In the genomic region with DNA sequence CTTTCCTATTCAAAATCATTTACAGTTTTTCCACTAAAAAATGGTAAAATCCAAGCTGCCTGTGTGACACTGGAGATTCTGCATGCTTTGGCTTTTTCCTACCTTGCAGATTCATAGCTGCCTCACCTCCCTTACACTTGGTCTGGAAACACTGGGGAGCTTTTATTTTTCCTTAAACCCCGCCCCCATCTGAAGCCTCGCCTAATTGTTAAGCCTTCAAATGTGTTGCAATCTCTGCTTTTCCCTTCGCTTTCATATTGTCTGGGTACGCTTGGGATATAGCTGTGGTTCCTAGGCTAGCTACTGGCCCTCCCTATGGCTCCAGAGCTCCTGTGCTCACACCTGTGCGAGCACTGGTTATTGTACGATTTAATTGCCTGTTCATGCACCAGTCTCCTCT, we compare ENCODE assay signal across 19 cellular contexts.
DNase-seq lines count a peak whose midpoint lies in the region; ATAC-seq, FAIRE-seq and TF ChIP-seq lines count a peak whose summit lies in the region.
"Had no signal": no experiment of that assay in that cellular context is flagged by ENCODE, and none has a peak within 500 bp of the region (broad histone marks: within the 10 kb centered on the region; RNA-seq: fewer than 3 reads in every experiment).

No MANE protein-coding gene starts in this region.

- no peak overlapping the region for H2BK5ac ChIP-seq in H1 (ENCODE audit: low read depth, low read length)

- intact Hi-C loops in Caco-2 (cut with micrococcal nuclease; ENCODE audit: unreplicated experiment), result no loop called here

- DNase-seq in Caco-2 (no peak), H1 (ENCODE audit: low read depth in 1 of 2, low spot score in 2 of 2) (no peak), neural progenitor cell (ENCODE audit: low spot score) (no peak), type B pancreatic cell (ENCODE audit: extremely low spot score, unreplicated experiment) (no peak), NCI-H226 (no peak)
- DNase-seq in activated naive CD8-positive, alpha-beta T cell treated with anti-CD3 and anti-CD28 coated beads, Interleukin-2, amount 50 U/mL, for 24 hours, result no peak
- DNase-seq in activated naive CD8-positive, alpha-beta T cell treated with anti-CD3 and anti-CD28 coated beads for 36 hours, result no peak
- DNase-seq: AML-193; CD4-positive, alpha-beta T cell; DMS153; DMS79; GDM1; GOT3 had no signal

- H3K4me2 ChIP-seq in H1 (ENCODE audit: insufficient read depth in 1 of 2, low read depth in 2 of 2, low read length in 2 of 2) (no peak overlapping the region), neural progenitor cell (no peak overlapping the region)
- H3K4me2 ChIP-seq: A549 had no signal

- no peak overlapping the region for H4K8ac ChIP-seq in H1 (ENCODE audit: extremely low read depth, insufficient read depth, low read length)

- H3K14ac ChIP-seq in H1 (ENCODE audit: insufficient read length), result no peak overlapping the region

- no peak for FAIRE-seq in H1 (lab: Jason Lieb, UNC)
- FAIRE-seq: A549, HepG2 had no signal

- no peak overlapping the region for H2AK5ac ChIP-seq in H1 (ENCODE audit: low read depth, low read length)

- H2AFZ ChIP-seq in H1 (ENCODE audit: low read length) (peak overlapping the region; percentile 93; the same call in 1 of the 2 replicates), neural progenitor cell (replicated peaks) (peak overlapping the region; percentile 35)

- no peak overlapping the region for H3K4me3 ChIP-seq in Caco-2 (ENCODE audit: low read depth, low read length)
- no peak overlapping the region for H3K4me3 ChIP-seq in H1 (ENCODE audit: extremely low read depth in 1 of 4, insufficient read depth in 2 of 4, low read depth in 3 of 4, low read length in 4 of 4)
- no peak overlapping the region for H3K4me3 ChIP-seq in neural progenitor cell
- H3K4me3 ChIP-seq: A549, HAP-1 had no signal

- H3K4me1 ChIP-seq in Caco-2, result 0 out of 2 replicates have a peak, but pooled peaks cover 4% of the 10 kb centered on the region
- H3K4me1 ChIP-seq in H1 (replicated peaks in 1 of 4; ENCODE audit: control insufficient read depth in 3 of 4, insufficient read depth in 4 of 4, low read length in 3 of 4), result no peaks in the 10 kb centered on the region
- peaks cover 4% of the 10 kb centered on the region for H3K4me1 ChIP-seq in neural progenitor cell
- H3K4me1 ChIP-seq: A549, HAP-1 had no signal

- peak overlapping the region; percentile 24 for H3K4me3 Mint-ChIP-seq in Caco-2 (ENCODE audit: unreplicated experiment)
- H3K4me3 Mint-ChIP-seq in neural progenitor cell, result no peak overlapping the region
- peak overlapping the region; percentile 85 for H3K4me3 Mint-ChIP-seq in type B pancreatic cell
- H3K4me3 Mint-ChIP-seq in activated naive CD8-positive, alpha-beta T cell treated with anti-CD3 and anti-CD28 coated beads, Interleukin-2, amount 50 U/mL, for 24 hours, result no peak overlapping the region
- no peak overlapping the region for H3K4me3 Mint-ChIP-seq in activated naive CD8-positive, alpha-beta T cell treated with anti-CD3 and anti-CD28 coated beads for 36 hours
- H3K4me3 Mint-ChIP-seq: CD4-positive, alpha-beta T cell; IgD-negative memory B cell had no signal

- WGBS in H1 (ENCODE audit: extremely low coverage in 1 of 2, insufficient coverage in 1 of 2, insufficient read length in 1 of 2, insufficient replicate concordance in 2 of 2, low coverage in 1 of 2, low lambda C conversion rate in 2 of 2, missing lambda C conversion rate in 1 of 2), 2 experiments, result 93% methylated on average over 6 of the region's 6 CpGs; no CpG with 5 or more reads in 1 of the 2 experiments

- no peak overlapping the region for H2BK120ac ChIP-seq in H1 (replicated peaks; ENCODE audit: low read depth, low read length)

- no peak overlapping the region for H3K18ac ChIP-seq in H1 (ENCODE audit: extremely low read depth, low read length)

- TF ChIP-seq RAD21 in H1 (IDR thresholded peaks at IDR 0.05 in 1 of 2, conservative IDR thresholded peaks at IDR 0.05 in 1 of 2; ENCODE audit: low read depth in 2 of 2, low read length in 2 of 2), result no peak

- H3K23me2 ChIP-seq in H1 (ENCODE audit: low read depth, low read length), result no peaks in the 10 kb centered on the region

- H3K27ac ChIP-seq in H1 (ENCODE audit: low read depth, low read length) (no peak overlapping the region), neural progenitor cell (no peak overlapping the region)
- H3K27ac ChIP-seq: 22Rv1, A549, C4-2B had no signal

- no peak overlapping the region for H4K91ac ChIP-seq in H1 (replicated peaks; ENCODE audit: insufficient read length, low read length)

- BruUV-seq in Caco-2 (replicated peaks; lab: Mats Ljungman, UMichigan), result no TSS peak

- H3K27ac Mint-ChIP-seq in Caco-2 (ENCODE audit: unreplicated experiment) (no peak overlapping the region), neural progenitor cell (no peak overlapping the region), type B pancreatic cell (peak overlapping the region; percentile 60)
- H3K27ac Mint-ChIP-seq in activated naive CD8-positive, alpha-beta T cell treated with anti-CD3 and anti-CD28 coated beads, Interleukin-2, amount 50 U/mL, for 24 hours, result no peak overlapping the region
- no peak overlapping the region for H3K27ac Mint-ChIP-seq in activated naive CD8-positive, alpha-beta T cell treated with anti-CD3 and anti-CD28 coated beads for 36 hours
- H3K27ac Mint-ChIP-seq: CD4-positive, alpha-beta T cell; IgD-negative memory B cell had no signal

- H3K79me1 ChIP-seq in H1 (ENCODE audit: low read depth, low read length), result no peaks in the 10 kb centered on the region

- no peaks in the 10 kb centered on the region for H3F3A ChIP-seq in neural progenitor cell (ENCODE audit: low read depth)

- H3K4ac ChIP-seq in H1 (replicated peaks; ENCODE audit: insufficient read length, low read depth, low read length), result no peak overlapping the region

- POLR2A ChIA-PET in Caco-2 (lab: Charles Lee) (no interaction called here), H1 (lab: Charles Lee; ENCODE audit: partially characterized antibody) (no interaction called here)

- CTCF ChIA-PET in Caco-2 (lab: Charles Lee), result no interaction called here
- CTCF ChIA-PET in H1 (lab: Charles Lee; ENCODE audit: partially characterized antibody), result interaction anchor here (1.1 kb wide), 1 partner anchor 9 kb away, joined by 3 read pairs; no protein-coding TSS in a partner anchor

- TF ChIP-seq POLR2A in H1 (IDR thresholded peaks at IDR 0.05; ENCODE audit: control extremely low read depth in 1 of 2, low read depth in 2 of 2, low read length in 2 of 2), result no peak

- no peaks in the 10 kb centered on the region for H3K36me3 ChIP-seq in Caco-2 (ENCODE audit: control insufficient read depth, insufficient read depth, low read length)
- no peaks in the 10 kb centered on the region for H3K36me3 ChIP-seq in H1 (ENCODE audit: control insufficient read depth in 2 of 4, insufficient read depth in 4 of 4, low read length in 3 of 4)
- no peaks in the 10 kb centered on the region for H3K36me3 ChIP-seq in neural progenitor cell
- H3K36me3 ChIP-seq: HAP-1 had no signal

- H3K36me3 Mint-ChIP-seq in Caco-2 (ENCODE audit: insufficient read depth, unreplicated experiment), result no peaks in the 10 kb centered on the region
- no peaks in the 10 kb centered on the region for H3K36me3 Mint-ChIP-seq in neural progenitor cell
- H3K36me3 Mint-ChIP-seq in type B pancreatic cell, result no peaks in the 10 kb centered on the region
- no peaks in the 10 kb centered on the region for H3K36me3 Mint-ChIP-seq in activated naive CD8-positive, alpha-beta T cell treated with anti-CD3 and anti-CD28 coated beads, Interleukin-2, amount 50 U/mL, for 24 hours (ENCODE audit: low read depth)
- no peaks in the 10 kb centered on the region for H3K36me3 Mint-ChIP-seq in activated naive CD8-positive, alpha-beta T cell treated with anti-CD3 and anti-CD28 coated beads for 36 hours
- H3K36me3 Mint-ChIP-seq: IgD-negative memory B cell had no signal

- H3K9ac ChIP-seq in H1 (replicated peaks in 1 of 4; ENCODE audit: extremely low read depth in 1 of 4, low read depth in 3 of 4, low read length in 3 of 4) (no peak overlapping the region), neural progenitor cell (no peak overlapping the region)

- H2BK12ac ChIP-seq in H1 (ENCODE audit: low read depth, low read length), result 0 out of 2 replicates have a peak overlapping the region, but pooled peaks have one; percentile 7

- H3K27me3 Mint-ChIP-seq in Caco-2 (ENCODE audit: insufficient read depth, unreplicated experiment), result no peaks in the 10 kb centered on the region
- H3K27me3 Mint-ChIP-seq in neural progenitor cell (ENCODE audit: insufficient read depth, low read depth), result no peaks in the 10 kb centered on the region
- no peaks in the 10 kb centered on the region for H3K27me3 Mint-ChIP-seq in type B pancreatic cell
- no peaks in the 10 kb centered on the region for H3K27me3 Mint-ChIP-seq in activated naive CD8-positive, alpha-beta T cell treated with anti-CD3 and anti-CD28 coated beads, Interleukin-2, amount 50 U/mL, for 24 hours
- H3K27me3 Mint-ChIP-seq in activated naive CD8-positive, alpha-beta T cell treated with anti-CD3 and anti-CD28 coated beads for 36 hours, result no peaks in the 10 kb centered on the region
- H3K27me3 Mint-ChIP-seq: CD4-positive, alpha-beta T cell; IgD-negative memory B cell had no signal

- TF ChIP-seq CTCF in Caco-2 (IDR thresholded peaks at IDR 0.05; ENCODE audit: insufficient read depth in 1 of 2, low read depth in 1 of 2, low read length in 1 of 2, severe bottlenecking in 1 of 2, unreplicated experiment in 1 of 2) (no peak), H1 (IDR thresholded peaks at IDR 0.05; ENCODE audit: control extremely low read depth in 1 of 3, insufficient read depth in 1 of 3, low read depth in 1 of 3, low read length in 3 of 3) (no peak), neural progenitor cell (IDR thresholded peaks at IDR 0.05) (no peak), type B pancreatic cell (conservative IDR thresholded peaks at IDR 0.05) (no peak)

- no peak for ATAC-seq in activated naive CD8-positive, alpha-beta T cell treated with anti-CD3 and anti-CD28 coated beads, Interleukin-2, amount 50 U/mL, for 24 hours
- ATAC-seq: A549, HepG2 had no signal

- TF ChIP-seq EP300 in H1 (IDR thresholded peaks at IDR 0.05; ENCODE audit: borderline replicate concordance in 1 of 2, low read depth in 2 of 2, low read length in 2 of 2), result no peak

- no peak overlapping the region for H2BK15ac ChIP-seq in H1 (ENCODE audit: low read length)

- H3K9me3 Mint-ChIP-seq in Caco-2 (ENCODE audit: unreplicated experiment) (peaks cover 22% of the 10 kb centered on the region), neural progenitor cell (no peaks in the 10 kb centered on the region), type B pancreatic cell (peaks cover 3% of the 10 kb centered on the region)
- peaks cover 9% of the 10 kb centered on the region for H3K9me3 Mint-ChIP-seq in activated naive CD8-positive, alpha-beta T cell treated with anti-CD3 and anti-CD28 coated beads, Interleukin-2, amount 50 U/mL, for 24 hours
- no peaks in the 10 kb centered on the region for H3K9me3 Mint-ChIP-seq in activated naive CD8-positive, alpha-beta T cell treated with anti-CD3 and anti-CD28 coated beads for 36 hours

- no peaks in the 10 kb centered on the region for H4K20me1 ChIP-seq in H1 (replicated peaks in 1 of 2; ENCODE audit: control insufficient read depth in 1 of 2, insufficient read depth in 2 of 2, low read length in 2 of 2)
- H4K20me1 ChIP-seq in neural progenitor cell (ENCODE audit: low read depth), result no peaks in the 10 kb centered on the region

- no peak overlapping the region for H2BK20ac ChIP-seq in H1 (ENCODE audit: low read length)

- H3K27me3 ChIP-seq in Caco-2 (replicated peaks; ENCODE audit: control insufficient read depth, insufficient read depth, low read length), result no peaks in the 10 kb centered on the region
- H3K27me3 ChIP-seq in H1 (replicated peaks in 1 of 4; ENCODE audit: control insufficient read depth in 3 of 4, extremely low read depth in 1 of 4, insufficient read depth in 3 of 4, low read length in 3 of 4), result no peaks in the 10 kb centered on the region
- no peaks in the 10 kb centered on the region for H3K27me3 ChIP-seq in neural progenitor cell

- H3K79me2 ChIP-seq in H1 (ENCODE audit: control insufficient read depth in 1 of 2, insufficient read depth in 2 of 2, low read length in 2 of 2), result no peaks in the 10 kb centered on the region
- no peaks in the 10 kb centered on the region for H3K79me2 ChIP-seq in neural progenitor cell (ENCODE audit: low read depth)

- H3K4me1 Mint-ChIP-seq in Caco-2 (ENCODE audit: low read depth, unreplicated experiment), result peaks cover 7% of the 10 kb centered on the region
- peaks cover 5% of the 10 kb centered on the region for H3K4me1 Mint-ChIP-seq in neural progenitor cell
- H3K4me1 Mint-ChIP-seq in type B pancreatic cell (ENCODE audit: unreplicated experiment), result no peaks in the 10 kb centered on the region
- H3K4me1 Mint-ChIP-seq in activated naive CD8-positive, alpha-beta T cell treated with anti-CD3 and anti-CD28 coated beads, Interleukin-2, amount 50 U/mL, for 24 hours, result no peaks in the 10 kb centered on the region
- no peaks in the 10 kb centered on the region for H3K4me1 Mint-ChIP-seq in activated naive CD8-positive, alpha-beta T cell treated with anti-CD3 and anti-CD28 coated beads for 36 hours
- H3K4me1 Mint-ChIP-seq: IgD-negative memory B cell had no signal

- H3K23ac ChIP-seq in H1 (ENCODE audit: insufficient read length), result no peak overlapping the region

- H3K9me3 ChIP-seq in Caco-2 (no peaks in the 10 kb centered on the region), H1 (ENCODE audit: insufficient read depth in 2 of 2, low read depth in 1 of 2, low read length in 1 of 2) (no peaks in the 10 kb centered on the region), neural progenitor cell (ENCODE audit: low read depth) (no peaks in the 10 kb centered on the region)
- H3K9me3 ChIP-seq: A549, HAP-1 had no signal

- no peak overlapping the region for H3K56ac ChIP-seq in H1 (replicated peaks; ENCODE audit: insufficient read length, low read depth, low read length)

- no peak overlapping the region for H4K5ac ChIP-seq in H1 (ENCODE audit: insufficient read length, low read depth, low read length)

Comparison
In these comparisons a context has a peak if more than half of its experiments do, and no peak if none do; other contexts are left out.
1. H3K4me3 Mint-ChIP-seq: peak in Caco-2 (single experiment) and type B pancreatic cell (single experiment); none in neural progenitor cell (single experiment), activated naive CD8-positive, alpha-beta T cell treated with anti-CD3 and anti-CD28 coated beads, Interleukin-2, amount 50 U/mL, for 24 hours (single experiment) and activated naive CD8-positive, alpha-beta T cell treated with anti-CD3 and anti-CD28 coated beads for 36 hours (single experiment).